In genomic region chr12:57841445-57841844, GRCh38 we compare ENCODE assay signal across 11 cellular contexts. TPM values are rescaled to one million over a fixed set of nuclear protein-coding genes. Genes with fewer than 3 reads are reported as not detected.
A peak's percentile ranks its signal among the peaks of the same experiment; 100 is the strongest.
DNase-seq lines count a peak whose midpoint lies in the region; ATAC-seq and TF ChIP-seq lines count a peak whose summit lies in the region.
"Had no signal": no experiment of that assay in that cellular context is flagged by ENCODE, and none has a peak within 500 bp of the region (broad histone marks: within the 10 kb centered on the region; RNA-seq: fewer than 3 reads in every experiment).

No MANE protein-coding gene starts in this region.

- H3K36me3 Mint-ChIP-seq in effector memory CD8-positive, alpha-beta T cell (ENCODE audit: insufficient read depth): peaks cover 33% of the 10 kb centered on the region

- no peak overlapping the region for H2BK5ac ChIP-seq in IMR-90 (ENCODE audit: low read depth, low read length, poor library complexity, severe bottlenecking)

- no peak overlapping the region for H3K27ac ChIP-seq in AG04450 (ENCODE audit: low read depth, low read length)
- H3K27ac ChIP-seq in IMR-90 (ENCODE audit: insufficient read depth, low read length): no peak overlapping the region
- peak overlapping the region; percentile 33 for H3K27ac ChIP-seq in osteoblast (ENCODE audit: low read depth, low read length)
- H3K27ac ChIP-seq: parathyroid adenoma had no signal

- peaks cover 45% of the 10 kb centered on the region for H3K4me1 ChIP-seq in IMR-90 (ENCODE audit: control insufficient read depth, insufficient read depth, low read length)
- H3K4me1 ChIP-seq in osteoblast (ENCODE audit: insufficient read depth, low read length): peaks cover 77% of the 10 kb centered on the region

- CTCF ChIA-PET in AG04450 (lab: Charles Lee) (interaction anchor here (3.9 to 4.0 kb wide), 2 partner anchors 55 to 62 kb away, joined by 22 to 44 read pairs; no protein-coding TSS in a partner anchor), IMR-90 (lab: Yijun Ruan, JAX) (interaction anchor here (1.1 kb wide), 1 partner anchor 55 kb away, joined by 3 read pairs; no protein-coding TSS in a partner anchor)

- H2AFZ ChIP-seq in IMR-90 (replicated peaks; ENCODE audit: low read length, poor library complexity) (no peak overlapping the region), osteoblast (ENCODE audit: low read length) (no peak overlapping the region)
- H2AFZ ChIP-seq: parathyroid adenoma had no signal

- peaks cover 99% of the 10 kb centered on the region for H3K79me2 ChIP-seq in osteoblast (ENCODE audit: insufficient read depth, low read length)

- peak overlapping the region; percentile 40 to 84 for H3K4me3 Mint-ChIP-seq in effector memory CD8-positive, alpha-beta T cell

- no peak overlapping the region for H3K56ac ChIP-seq in IMR-90 (ENCODE audit: extremely low read depth, insufficient read depth, low read length)

- H3K9me3 ChIP-seq in AG04450 (ENCODE audit: control insufficient read depth, insufficient read depth, low read length) (peaks cover 7% of the 10 kb centered on the region; the same call in 1 of the 2 replicates), IMR-90 (ENCODE audit: control insufficient read depth, insufficient read depth, low read length) (no peaks in the 10 kb centered on the region), osteoblast (ENCODE audit: low read depth, low read length) (no peaks in the 10 kb centered on the region)

- TF ChIP-seq CTCF in AG04450 (IDR thresholded peaks at IDR 0.05; ENCODE audit: low read depth, low read length) (no peak), IMR-90 (conservative IDR thresholded peaks at IDR 0.05; ENCODE audit: low read depth, low read length) (no peak), osteoblast (IDR thresholded peaks at IDR 0.05; ENCODE audit: extremely low read depth, low read depth, low read length) (no peak), GM13976 (IDR thresholded peaks at IDR 0.05; ENCODE audit: borderline replicate concordance, control extremely low read depth, extremely low read depth, insufficient read depth, missing control alignments) (no peak)

- H3K36me3 ChIP-seq in IMR-90 (ENCODE audit: control insufficient read depth, insufficient read depth, low read length): peaks cover 7% of the 10 kb centered on the region; the same call in 1 of the 2 replicates
- H3K36me3 ChIP-seq in osteoblast (ENCODE audit: insufficient read depth, low read length): peaks cover 16% of the 10 kb centered on the region

- H3K4me3 ChIP-seq in AG04450 (ENCODE audit: low read depth, low read length): peak overlapping the region; percentile 35
- no peak overlapping the region; the same call in 1 of the 2 replicates for H3K4me3 ChIP-seq in IMR-90 (ENCODE audit: insufficient read depth, low read depth, low read length)
- no peak overlapping the region for H3K4me3 ChIP-seq in osteoblast (ENCODE audit: insufficient read depth, low read length)

- H3K18ac ChIP-seq in IMR-90 (ENCODE audit: low read depth, low read length): no peak overlapping the region

- intact Hi-C loops in IMR-90 (cut with micrococcal nuclease): no loop called here

- H2AK5ac ChIP-seq in IMR-90 (ENCODE audit: low read depth, low read length): no peak overlapping the region; the same call in 1 of the 2 replicates

- POLR2A ChIA-PET in AG04450 (lab: Yijun Ruan, JAX): no interaction called here
- POLR2A ChIA-PET in IMR-90 (lab: Charles Lee; ENCODE audit: unreplicated experiment): interaction anchor here (1.7 kb wide), 1 partner anchor 54 kb away, joined by 4 read pairs; no protein-coding TSS in a partner anchor

- DNase-seq in AG04450 (ENCODE audit: low read depth, low spot score): no peak
- DNase-seq in IMR-90: no peak
- no peak for DNase-seq in effector memory CD8-positive, alpha-beta T cell
- DNase-seq in osteoblast (ENCODE audit: insufficient read length, low spot score, missing footprints): no peak
- no peak for DNase-seq in EL
- no peak for DNase-seq in GM13976 (ENCODE audit: low spot score)
- DNase-seq: DMS 273 treated with DMSO at 0.1 percent for 48 hours had no signal

- H3K79me1 ChIP-seq in IMR-90 (ENCODE audit: low read depth in 1 of 2, low read length in 2 of 2): peaks cover 0 to 61% of the 10 kb centered on the region in 2 experiments; a peak in 2 of 4 replicates

- no peak overlapping the region for H2BK15ac ChIP-seq in IMR-90 (ENCODE audit: low read depth, low read length)

- no peak overlapping the region for H3K14ac ChIP-seq in IMR-90 (replicated peaks; ENCODE audit: low read depth, low read length)

- no peak overlapping the region for H4K8ac ChIP-seq in IMR-90 (ENCODE audit: low read depth in 2 of 2, low read length in 2 of 2)

- H3K9ac ChIP-seq in IMR-90 (ENCODE audit: low read depth, low read length): no peak overlapping the region
- H3K9ac ChIP-seq: parathyroid adenoma had no signal

- peak overlapping the region; percentile 22 for H2AK9ac ChIP-seq in IMR-90 (replicated peaks; ENCODE audit: low read depth, low read length, poor library complexity)

- no peak for TF ChIP-seq RAD21 in IMR-90 (IDR thresholded peaks at IDR 0.05; ENCODE audit: low read length)

- in situ Hi-C loops in IMR-90 (cut with MboI; ENCODE audit: low sequenced_read_pairs) (loop anchor here (10.0 kb wide), 1 partner anchor 53 kb away; no protein-coding TSS in a partner anchor), GM13976 (cut with MboI; ENCODE audit: low sequenced_read_pairs, unreplicated experiment) (no loop called here)

- no peak overlapping the region for H2BK20ac ChIP-seq in IMR-90 (ENCODE audit: low read depth, low read length)

- H3K4me2 ChIP-seq in IMR-90 (ENCODE audit: low read depth, low read length) (peak overlapping the region; percentile 65; the same call in 1 of the 2 replicates), osteoblast (ENCODE audit: insufficient read depth, low read length) (peak overlapping the region; percentile 49)

- no peak overlapping the region for H4K91ac ChIP-seq in IMR-90 (ENCODE audit: insufficient read depth, low read depth, low read length)

- peak overlapping the region; percentile 98 for H3K27ac Mint-ChIP-seq in effector memory CD8-positive, alpha-beta T cell

- no CpG with 5 or more reads among the region's 4 CpGs for WGBS in IMR-90 (ENCODE audit: extremely low coverage in 2 of 2, insufficient read length in 1 of 2), 2 experiments

- no peaks in the 10 kb centered on the region for H3K9me3 Mint-ChIP-seq in effector memory CD8-positive, alpha-beta T cell

- ATAC-seq in IMR-90 (ENCODE audit: low read depth): no peak
- no peak for ATAC-seq in effector memory CD8-positive, alpha-beta T cell (replicated peaks)
- ATAC-seq in GM18502 (IDR thresholded peaks at IDR 0.05; ENCODE audit: poor library complexity, unreplicated experiment): no peak
- ATAC-seq in GM21528 (IDR thresholded peaks at IDR 0.05; ENCODE audit: low FRiP score, unreplicated experiment): no peak
- ATAC-seq: Panc1 had no signal

- BruUV-seq in IMR-90 (replicated peaks; lab: Mats Ljungman, UMichigan): no TSS peak

- no peak overlapping the region for H2BK120ac ChIP-seq in IMR-90 (ENCODE audit: low read depth, low read length)

- H3K27me3 ChIP-seq in AG04450 (ENCODE audit: control insufficient read depth, insufficient read depth, low read length): no peaks in the 10 kb centered on the region
- no peaks in the 10 kb centered on the region for H3K27me3 ChIP-seq in IMR-90 (ENCODE audit: control insufficient read depth, insufficient read depth, low read length)
- no peaks in the 10 kb centered on the region for H3K27me3 ChIP-seq in osteoblast (ENCODE audit: insufficient read depth, low read length)

- no peak overlapping the region for H3K23ac ChIP-seq in IMR-90 (ENCODE audit: low read depth, low read length)

- H3K4me1 Mint-ChIP-seq in effector memory CD8-positive, alpha-beta T cell (ENCODE audit: low read depth in 2 of 2): peaks cover 77 to 78% of the 10 kb centered on the region in 2 donors

- no peak for TF ChIP-seq POLR2A in IMR-90 (IDR thresholded peaks at IDR 0.05; ENCODE audit: low read depth, low read length)

- dilution Hi-C loops in IMR-90 (cut with HindIII; ENCODE audit: low sequenced_read_pairs, unreplicated experiment): no loop called here

- H3K27me3 Mint-ChIP-seq in effector memory CD8-positive, alpha-beta T cell: no peaks in the 10 kb centered on the region

- H4K20me1 ChIP-seq in IMR-90 (ENCODE audit: insufficient read depth, low read length) (peaks cover 94% of the 10 kb centered on the region), osteoblast (ENCODE audit: insufficient read depth, low read length) (peaks cover 78% of the 10 kb centered on the region)

- no peak overlapping the region for H4K5ac ChIP-seq in IMR-90 (ENCODE audit: low read depth, low read length)

- no peak overlapping the region for H3K4ac ChIP-seq in IMR-90 (ENCODE audit: low read depth, low read length)

- peaks cover 49% of the 10 kb centered on the region for H3K9me1 ChIP-seq in IMR-90 (ENCODE audit: insufficient read depth, low read length)

TF ChIP-seq in IMR-90, 13 proteins besides CTCF, POLR2A, EP300 and RAD21 (continues in another document):
- no peak for TF ChIP-seq MAZ (IDR thresholded peaks at IDR 0.05; ENCODE audit: borderline replicate concordance, low read depth, low read length)
- no peak for TF ChIP-seq NFE2L2 (IDR thresholded peaks at IDR 0.05; ENCODE audit: low read depth, low read length)
- no peak for TF ChIP-seq RFX5 (IDR thresholded peaks at IDR 0.05; ENCODE audit: low read depth, low read length)
- no peak for TF ChIP-seq CEBPB (IDR thresholded peaks at IDR 0.05; ENCODE audit: low read depth, low read length)
- TF ChIP-seq FOS (IDR thresholded peaks at IDR 0.05; ENCODE audit: low read depth, low read length): no peak

RNA-seq across cellular contexts. Expression of gene CTDSP2, which starts 5.1 kb away (rescaled TPM):
- polyA plus RNA-seq in AG04450 (2011; rRNA removed): 292 and 305 TPM in 2 replicates
- 367 and 414 TPM in 2 replicates for polyA minus RNA-seq in AG04450 (2011; rRNA and poly(A)+ RNA removed)
- total RNA-seq in IMR-90 (2012; rRNA removed): 79.4 and 114 TPM in 2 replicates
- 150 and 156 TPM in 2 replicates for polyA plus RNA-seq in IMR-90 (2012; rRNA removed)
- polyA plus RNA-seq in IMR-90 (2012; cell fraction: cytosol; rRNA removed): 134 and 187 TPM in 2 replicates
- 152 and 213 TPM in 2 replicates for polyA plus RNA-seq in IMR-90 (2012; cell fraction: nucleus; rRNA removed; ENCODE audit: low replicate concordance)
- total RNA-seq in osteoblast: 105 and 116 TPM in 2 replicates

RNA-seq across cellular contexts. Expression of gene AVIL, which starts 22.9 kb away (rescaled TPM):
- 3.5 and 4.7 TPM in 2 replicates for polyA plus RNA-seq in AG04450 (2011; rRNA removed)
- polyA minus RNA-seq in AG04450 (2011; rRNA and poly(A)+ RNA removed): 2.7 and 4.4 TPM in 2 replicates
- total RNA-seq in IMR-90 (2012; rRNA removed): 1.1 and 1.3 TPM in 2 replicates
- polyA plus RNA-seq in IMR-90 (2012; rRNA removed): 2.1 and 2.5 TPM in 2 replicates
- polyA plus RNA-seq in IMR-90 (2012; cell fraction: cytosol; rRNA removed): 0.37 and 0.42 TPM in 2 replicates
- 8.3 and 25.0 TPM in 2 replicates for polyA plus RNA-seq in IMR-90 (2012; cell fraction: nucleus; rRNA removed; ENCODE audit: low replicate concordance)
- total RNA-seq in osteoblast: 5.4 and 7.1 TPM in 2 replicates

RNA-seq across cellular contexts. Expression of gene TSFM, which starts 58.9 kb away (rescaled TPM):
- polyA plus RNA-seq in AG04450 (2011; rRNA removed): 22.3 and 22.8 TPM in 2 replicates
- polyA minus RNA-seq in AG04450 (2011; rRNA and poly(A)+ RNA removed): 6.1 and 7.0 TPM in 2 replicates
- 10.8 and 11.5 TPM in 2 replicates for total RNA-seq in IMR-90 (2012; rRNA removed)
- polyA plus RNA-seq in IMR-90 (2012; rRNA removed): 14.0 and 16.3 TPM in 2 replicates
- 14.2 and 27.2 TPM in 2 replicates for polyA plus RNA-seq in IMR-90 (2012; cell fraction: cytosol; rRNA removed)
- polyA plus RNA-seq in IMR-90 (2012; cell fraction: nucleus; rRNA removed; ENCODE audit: low replicate concordance): 9.2 and 13.7 TPM in 2 replicates
- 18.1 and 18.3 TPM in 2 replicates for total RNA-seq in osteoblast
